ENCODE assay signal across 23 cellular contexts in genomic region chr10:87626422-87626892, GRCh38. TPM values are rescaled to one million over a fixed set of nuclear protein-coding genes. Genes with fewer than 3 reads are reported as not detected.
DNase-seq lines count a peak whose midpoint lies in the region; ATAC-seq, FAIRE-seq and TF ChIP-seq lines count a peak whose summit lies in the region.
"Had no signal": no experiment of that assay in that cellular context is flagged by ENCODE, and none has a peak within 500 bp of the region (broad histone marks: within the 10 kb centered on the region; RNA-seq: fewer than 3 reads in every experiment).

No MANE protein-coding gene starts in this region.

- peak overlapping the region; percentile 49; the same call in 1 of the 2 replicates for H3K4me3 Mint-ChIP-seq in WTC11
- no peak overlapping the region for H3K4me3 Mint-ChIP-seq in activated naive CD8-positive, alpha-beta T cell treated with anti-CD3 and anti-CD28 coated beads for 36 hours
- H3K4me3 Mint-ChIP-seq: CD8-positive, alpha-beta T cell had no signal

- ATAC-seq in WTC11 (peak; percentile 88), GM19324 (IDR thresholded peaks at IDR 0.05; ENCODE audit: low FRiP score, unreplicated experiment) (no peak), HG02798 (IDR thresholded peaks at IDR 0.05; ENCODE audit: poor library complexity, unreplicated experiment) (no peak)
- ATAC-seq: CD8-positive, alpha-beta T cell; PC-3 had no signal

- H4K20me1 ChIP-seq in osteoblast (ENCODE audit: insufficient read depth, low read length) = no peaks in the 10 kb centered on the region
- H4K20me1 ChIP-seq: BLaER1 treated with 17β-estradiol and CSF1 and Interleukin-3, amounts not matched to agents 10 nM and 100 nM had no signal

- no peaks in the 10 kb centered on the region for H3K27me3 ChIP-seq in iPS-20b (ENCODE audit: insufficient read depth, low read length)
- H3K27me3 ChIP-seq in osteoblast (ENCODE audit: insufficient read depth, low read length) = no peaks in the 10 kb centered on the region
- H3K27me3 ChIP-seq in small intestine (ENCODE audit: control insufficient read depth in 2 of 2, insufficient read depth in 2 of 2, low read length in 2 of 2) = no peaks in the 10 kb centered on the region
- H3K27me3 ChIP-seq: BLaER1 treated with 17β-estradiol and CSF1 and Interleukin-3, amounts not matched to agents 10 nM and 100 nM; MG63; SJCRH30 had no signal

- H3K27ac Mint-ChIP-seq in WTC11 = peak overlapping the region; percentile 97
- no peak overlapping the region for H3K27ac Mint-ChIP-seq in activated naive CD8-positive, alpha-beta T cell treated with anti-CD3 and anti-CD28 coated beads for 36 hours
- H3K27ac Mint-ChIP-seq: CD8-positive, alpha-beta T cell had no signal

- peaks cover 5% of the 10 kb centered on the region for H3K9me3 Mint-ChIP-seq in WTC11
- H3K9me3 Mint-ChIP-seq in activated naive CD8-positive, alpha-beta T cell treated with anti-CD3 and anti-CD28 coated beads for 36 hours = no peaks in the 10 kb centered on the region
- H3K9me3 Mint-ChIP-seq: CD8-positive, alpha-beta T cell had no signal

- TF ChIP-seq POLR2A in H54 (IDR thresholded peaks at IDR 0.05; ENCODE audit: low read depth, low read length) = no peak

- H3K27me3 Mint-ChIP-seq in WTC11 (ENCODE audit: low read depth) = no peaks in the 10 kb centered on the region; the same call in 1 of the 2 replicates
- H3K27me3 Mint-ChIP-seq in activated naive CD8-positive, alpha-beta T cell treated with anti-CD3 and anti-CD28 coated beads for 36 hours = no peaks in the 10 kb centered on the region

- H3K79me2 ChIP-seq in osteoblast (ENCODE audit: insufficient read depth, low read length) = no peaks in the 10 kb centered on the region

- H3K36me3 Mint-ChIP-seq in WTC11 = peaks cover 4% of the 10 kb centered on the region
- no peaks in the 10 kb centered on the region for H3K36me3 Mint-ChIP-seq in activated naive CD8-positive, alpha-beta T cell treated with anti-CD3 and anti-CD28 coated beads for 36 hours
- H3K36me3 Mint-ChIP-seq: CD8-positive, alpha-beta T cell had no signal

- peak overlapping the region; percentile 62 for H3K27ac ChIP-seq in iPS-20b (ENCODE audit: low read length)
- H3K27ac ChIP-seq in osteoblast (ENCODE audit: low read depth, low read length) = no peak overlapping the region
- H3K27ac ChIP-seq in small intestine (ENCODE audit: low read depth in 1 of 2, low read length in 1 of 2) = no peak overlapping the region
- H3K27ac ChIP-seq: BLaER1 treated with 17β-estradiol and CSF1 and Interleukin-3, amounts not matched to agents 10 nM and 100 nM; SJCRH30 had no signal

- WGBS in small intestine, 3 donors = 82 to 98% (median 93%) methylated on average over 1 of the region's 1 CpG

- peak overlapping the region; percentile 47; the same call in 1 of the 2 replicates for H3K4me3 ChIP-seq in iPS-20b (ENCODE audit: low read length)
- no peak overlapping the region for H3K4me3 ChIP-seq in osteoblast (ENCODE audit: insufficient read depth, low read length)
- no peak overlapping the region for H3K4me3 ChIP-seq in small intestine (ENCODE audit: low read depth in 1 of 2, low read length in 2 of 2)
- H3K4me3 ChIP-seq: BLaER1 treated with 17β-estradiol and CSF1 and Interleukin-3, amounts not matched to agents 10 nM and 100 nM; MG63; SJCRH30 had no signal

- H3K4me1 Mint-ChIP-seq in WTC11 = peaks cover 59% of the 10 kb centered on the region
- no peaks in the 10 kb centered on the region for H3K4me1 Mint-ChIP-seq in activated naive CD8-positive, alpha-beta T cell treated with anti-CD3 and anti-CD28 coated beads for 36 hours

- peak overlapping the region; percentile 77 for H2AFZ ChIP-seq in osteoblast (ENCODE audit: low read length)

- TF ChIP-seq CTCF in WTC11 (IDR thresholded peaks at IDR 0.05) (no peak), osteoblast (IDR thresholded peaks at IDR 0.05; ENCODE audit: extremely low read depth, low read depth, low read length) (no peak)

- H3K36me3 ChIP-seq in iPS-20b (ENCODE audit: insufficient read depth, low read depth, low read length) (no peaks in the 10 kb centered on the region), osteoblast (ENCODE audit: insufficient read depth, low read length) (no peaks in the 10 kb centered on the region), small intestine (ENCODE audit: control insufficient read depth in 2 of 2, insufficient read depth in 2 of 2, low read length in 2 of 2) (no peaks in the 10 kb centered on the region)
- H3K36me3 ChIP-seq: BLaER1 treated with 17β-estradiol and CSF1 and Interleukin-3, amounts not matched to agents 10 nM and 100 nM; MG63; SJCRH30 had no signal

- H3K4me1 ChIP-seq in iPS-20b (ENCODE audit: insufficient read depth, low read length) (peaks cover 33% of the 10 kb centered on the region), osteoblast (ENCODE audit: insufficient read depth, low read length) (no peaks in the 10 kb centered on the region), small intestine (ENCODE audit: control insufficient read depth in 2 of 2, insufficient read depth in 1 of 2, low read depth in 1 of 2, low read length in 1 of 2) (no peaks in the 10 kb centered on the region)
- H3K4me1 ChIP-seq: BLaER1 treated with 17β-estradiol and CSF1 and Interleukin-3, amounts not matched to agents 10 nM and 100 nM; SJCRH30 had no signal

- H3K4me2 ChIP-seq in osteoblast (ENCODE audit: insufficient read depth, low read length) = no peak overlapping the region
- H3K4me2 ChIP-seq: BLaER1 treated with 17β-estradiol and CSF1 and Interleukin-3, amounts not matched to agents 10 nM and 100 nM had no signal

- FAIRE-seq in H54 (lab: Jason Lieb, UNC) (peak; percentile 30), small intestine (lab: Jason Lieb, UNC) (no peak)
- FAIRE-seq: GM12891, GM19239 had no signal

- DNase-seq in H54 (ENCODE audit: insufficient read length, low spot score) (no peak), WTC11 (ENCODE audit: low spot score) (peak; percentile 26), osteoblast (ENCODE audit: insufficient read length, low spot score, missing footprints) (no peak), small intestine (no peak)
- DNase-seq in activated naive CD8-positive, alpha-beta T cell treated with anti-CD3 and anti-CD28 coated beads for 36 hours = no peak
- DNase-seq: Calu3; CD8-positive, alpha-beta T cell; GOT3; Kasumi-1; MG63; NCI-H1048; NCI-H1436 treated with DMSO at 0.1 percent for 48 hours; NCI-H2029; NCI-H345; NCI-H524 treated with DMSO at 0.1 percent for 48 hours; PC-3; SJCRH30 had no signal

- POLR2A ChIA-PET in WTC11 (lab: Charles Lee) = no interaction called here

- no peaks in the 10 kb centered on the region for H3K9me3 ChIP-seq in iPS-20b (ENCODE audit: insufficient read depth, low read depth, low read length)
- H3K9me3 ChIP-seq in osteoblast (ENCODE audit: low read depth, low read length) = no peaks in the 10 kb centered on the region
- H3K9me3 ChIP-seq in small intestine (ENCODE audit: control insufficient read depth, low read depth) = no peaks in the 10 kb centered on the region
- H3K9me3 ChIP-seq: BLaER1 treated with 17β-estradiol and CSF1 and Interleukin-3, amounts not matched to agents 10 nM and 100 nM; MG63; SJCRH30 had no signal

- peak overlapping the region; percentile 59; the same call in 1 of the 2 replicates for H3K9ac ChIP-seq in iPS-20b (ENCODE audit: low read depth, low read length)
- H3K9ac ChIP-seq: BLaER1 treated with 17β-estradiol and CSF1 and Interleukin-3, amounts not matched to agents 10 nM and 100 nM had no signal

- CTCF ChIA-PET in WTC11 (lab: Charles Lee) = interaction anchor here (1.0 to 1.5 kb wide), 2 partner anchors 25 to 108 kb away, joined by 4 to 5 read pairs; no protein-coding TSS in a partner anchor

TF ChIP-seq in WTC11, 78 proteins besides CTCF, POLR2A, EP300 and RAD21:
- TF ChIP-seq RORB (CRISPR knock-in tag; IDR thresholded peaks at IDR 0.05) = no peak
- TF ChIP-seq EMX1 (CRISPR knock-in tag; IDR thresholded peaks at IDR 0.05) = no peak
- TF ChIP-seq PRDM15 (CRISPR knock-in tag; IDR thresholded peaks at IDR 0.05) = no peak

RNA-seq across cellular contexts. Expression of gene PAPSS2, which starts 33.2 kb away (rescaled TPM):
- total RNA-seq in WTC11 (2021) = 22.1 to 30.4 TPM (median 29.7 TPM) in 3 replicates
- total RNA-seq in osteoblast = 70.1 and 81.8 TPM in 2 replicates
- polyA plus RNA-seq in small intestine = 10 to 100 TPM; 28.4 to 78.9 (median 37.3) TPM
- under 1 TPM; 0.27 to 0.42 TPM for total RNA-seq in activated naive CD8-positive, alpha-beta T cell treated with anti-CD3 and anti-CD28 coated beads for 36 hours
- total RNA-seq: CD8-positive, alpha-beta T cell had no signal

Comparison
In these comparisons a context has a peak if more than half of its experiments do, and no peak if none do; other contexts are left out.
1. RNA of gene PAPSS2, which starts 33.2 kb away (total RNA-seq): 70.1 to 81.8 TPM in osteoblast and 22.1 to 30.4 TPM in WTC11; 0.27 to 0.42 TPM in activated naive CD8-positive, alpha-beta T cell treated with anti-CD3 and anti-CD28 coated beads for 36 hours; every median in the first group is over 10 times any median in the second.